ENCODE assay signal across 1 cellular context in the genomic region with DNA sequence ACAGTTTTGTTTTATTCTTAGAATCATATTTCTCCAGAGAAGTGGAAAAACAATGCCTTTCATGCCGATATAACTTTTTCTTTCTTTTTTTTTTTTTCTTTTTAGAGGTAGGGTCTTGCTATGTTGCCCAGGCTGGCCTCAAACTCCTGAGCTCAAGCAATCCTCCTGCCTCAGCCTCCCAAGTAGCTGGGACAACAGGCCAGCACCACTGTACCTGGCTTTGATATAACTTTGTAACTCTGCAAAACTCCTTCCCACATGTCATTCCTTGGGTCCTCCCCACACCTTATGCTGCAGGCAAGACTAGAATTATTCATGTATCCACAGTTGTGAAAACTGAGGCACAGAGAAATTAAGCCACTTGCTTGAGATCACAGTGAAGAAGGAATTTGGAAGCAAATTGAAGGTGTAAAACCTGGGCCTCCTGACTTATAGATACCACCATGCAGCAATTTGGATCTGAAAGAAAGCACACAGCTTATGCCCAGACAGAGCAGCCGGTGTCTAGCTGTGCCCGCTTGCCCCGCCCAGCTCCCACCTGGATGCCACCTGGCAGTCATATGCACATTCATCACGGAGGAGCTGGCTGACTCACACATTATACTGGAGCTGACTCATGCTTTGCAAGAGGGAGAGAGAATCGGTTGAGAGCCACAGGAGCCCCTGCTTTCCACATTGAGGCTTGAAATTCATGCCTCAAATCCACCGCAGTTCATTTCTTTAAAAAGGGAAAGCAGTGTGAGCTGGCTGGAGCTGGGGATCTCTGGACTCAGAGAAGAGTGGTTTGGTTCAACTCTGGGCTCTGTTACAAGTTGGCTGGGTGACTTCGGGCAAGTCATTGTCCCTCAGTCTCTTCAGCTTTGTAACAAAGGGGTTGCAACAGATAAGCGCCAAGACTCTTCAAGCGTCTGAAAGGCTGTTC.
TF ChIP-seq lines count a peak whose summit lies in the region.

No MANE protein-coding gene starts in this region.

TF ChIP-seq in IMR-90, 13 proteins besides CTCF, POLR2A, EP300 and RAD21 (continued from another document):
- TF ChIP-seq, protein P1, sequence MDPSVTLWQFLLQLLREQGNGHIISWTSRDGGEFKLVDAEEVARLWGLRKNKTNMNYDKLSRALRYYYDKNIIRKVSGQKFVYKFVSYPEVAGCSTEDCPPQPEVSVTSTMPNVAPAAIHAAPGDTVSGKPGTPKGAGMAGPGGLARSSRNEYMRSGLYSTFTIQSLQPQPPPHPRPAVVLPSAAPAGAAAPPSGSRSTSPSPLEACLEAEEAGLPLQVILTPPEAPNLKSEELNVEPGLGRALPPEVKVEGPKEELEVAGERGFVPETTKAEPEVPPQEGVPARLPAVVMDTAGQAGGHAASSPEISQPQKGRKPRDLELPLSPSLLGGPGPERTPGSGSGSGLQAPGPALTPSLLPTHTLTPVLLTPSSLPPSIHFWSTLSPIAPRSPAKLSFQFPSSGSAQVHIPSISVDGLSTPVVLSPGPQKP (IDR thresholded peaks at IDR 0.05; ENCODE audit: borderline replicate concordance, low read depth, low read length): no peak
- TF ChIP-seq MAFK (IDR thresholded peaks at IDR 0.05; ENCODE audit: low read depth, low read length) (0 out of 2 replicates have a peak, but pooled peaks have one; percentile 19), NFE2L2 (IDR thresholded peaks at IDR 0.05; ENCODE audit: low read depth, low read length) (peak; percentile 72), CHD1 (IDR thresholded peaks at IDR 0.05; ENCODE audit: low read depth, low read length) (no peak), BHLHE40 (IDR thresholded peaks at IDR 0.05; ENCODE audit: low read depth, low read length) (peak; percentile 35; the same call in 1 of the 2 replicates)
